ENCODE assay signal across 1 cellular context in the genomic region with DNA sequence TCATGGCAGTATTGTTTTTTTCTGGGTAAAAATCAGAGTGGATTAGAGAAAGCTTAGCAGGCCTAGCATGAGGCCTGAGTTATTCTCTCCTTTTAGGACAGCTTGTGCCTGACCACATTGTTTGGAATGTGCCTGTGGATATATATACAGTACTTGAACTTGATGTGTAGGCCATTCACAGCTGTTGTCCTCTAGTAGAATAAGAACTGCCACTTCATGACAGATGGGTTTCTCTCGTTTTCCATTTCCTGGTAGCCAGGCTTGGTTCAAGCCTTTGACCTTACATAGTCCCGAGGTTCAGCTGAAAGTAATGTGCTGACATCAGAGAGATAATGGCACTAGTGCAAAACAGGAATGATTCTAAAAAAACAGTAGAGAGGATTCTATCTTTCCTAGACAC.
TF ChIP-seq lines count a peak whose summit lies in the region.

No MANE protein-coding gene starts in this region.

TF ChIP-seq in HepG2, 621 proteins besides CTCF, POLR2A, EP300 and RAD21 (continued from another document):
- TF ChIP-seq MYNN (CRISPR knock-in tag; IDR thresholded peaks at IDR 0.05; ENCODE audit: low read depth) (no peak), KLF11 (CRISPR knock-in tag; IDR thresholded peaks at IDR 0.05) (no peak), ZSCAN25 (CRISPR knock-in tag; IDR thresholded peaks at IDR 0.05) (no peak), GPN1 (CRISPR knock-in tag; IDR thresholded peaks at IDR 0.05; ENCODE audit: borderline replicate concordance) (no peak)
